ENCODE assay signal across 11 cellular contexts in genomic region chr16:31134625-31135534, GRCh38. TPM values are rescaled to one million over a fixed set of nuclear protein-coding genes. Genes with fewer than 3 reads are reported as not detected.
A peak's percentile ranks its signal among the peaks of the same experiment; 100 is the strongest.
DNase-seq lines count a peak whose midpoint lies in the region; ATAC-seq, FAIRE-seq and TF ChIP-seq lines count a peak whose summit lies in the region.
"Had no signal": no experiment of that assay in that cellular context is flagged by ENCODE, and none has a peak within 500 bp of the region (broad histone marks: within the 10 kb centered on the region; RNA-seq: fewer than 3 reads in every experiment).

No MANE protein-coding gene starts in this region.

- H3K9me1 ChIP-seq in keratinocyte (ENCODE audit: control insufficient read depth, extremely low read depth, insufficient read depth, low read length): peaks cover 7% of the 10 kb centered on the region

- H3K36me3 ChIP-seq in keratinocyte (ENCODE audit: control insufficient read depth in 2 of 2, extremely low read depth in 1 of 2, insufficient read depth in 2 of 2, low read length in 2 of 2): peaks cover 12 to 22% of the 10 kb centered on the region in 2 experiments
- peaks cover 33% of the 10 kb centered on the region for H3K36me3 ChIP-seq in thymus (ENCODE audit: control insufficient read depth, insufficient read depth)

- peaks cover 3% of the 10 kb centered on the region for H4K20me1 ChIP-seq in keratinocyte (ENCODE audit: control insufficient read depth, extremely low read depth, insufficient read depth, low read length)

- H3K79me2 ChIP-seq in keratinocyte (ENCODE audit: control insufficient read depth, insufficient read depth, low read length): peaks cover 29% of the 10 kb centered on the region

- H3K4me1 ChIP-seq in keratinocyte (ENCODE audit: control insufficient read depth, extremely low read depth, insufficient read depth, low read length) (peaks cover 67% of the 10 kb centered on the region), thymus (ENCODE audit: control insufficient read depth, insufficient read depth, low read length) (no peaks in the 10 kb centered on the region)

- no peak for ATAC-seq in GM19023 (IDR thresholded peaks at IDR 0.05; ENCODE audit: unreplicated experiment)
- ATAC-seq: natural killer cell treated with Interleukin-12 subunit alpha and Interleukin-12 subunit beta and Interleukin-15 and Interleukin-18, amount 100 ng/mL, for 72 hours; Panc1 had no signal

- H2AFZ ChIP-seq in keratinocyte (ENCODE audit: control insufficient read depth, low read length): peak overlapping the region; percentile 55

- H3K9me3 ChIP-seq in keratinocyte (ENCODE audit: control insufficient read depth, low read depth, low read length): no peaks in the 10 kb centered on the region
- H3K9me3 ChIP-seq in thymus (ENCODE audit: control insufficient read depth): no peaks in the 10 kb centered on the region

- H3K27me3 ChIP-seq in keratinocyte (ENCODE audit: control insufficient read depth, extremely low read depth, insufficient read depth, low read length) (no peaks in the 10 kb centered on the region), thymus (ENCODE audit: control insufficient read depth, insufficient read depth) (no peaks in the 10 kb centered on the region)

- dilution Hi-C loops in keratinocyte (cut with MboI; ENCODE audit: extremely low pct_ligation_motif_present, low sequenced_read_pairs): no loop called here

- FAIRE-seq in keratinocyte (lab: Jason Lieb, UNC): peak; percentile 77
- FAIRE-seq: A204.1 had no signal

- peak overlapping the region; percentile 95 for H3K9ac ChIP-seq in keratinocyte (ENCODE audit: control insufficient read depth, extremely low read depth, insufficient read depth, low read length)

- H3K4me3 ChIP-seq in keratinocyte (ENCODE audit: control insufficient read depth in 2 of 3, extremely low read depth in 1 of 3, insufficient read depth in 2 of 3, low read depth in 1 of 3, low read length in 3 of 3) (peak overlapping the region; percentile 69 to 94 (median 86)), thymus (ENCODE audit: low read length) (no peak overlapping the region)

- TF ChIP-seq CTCF in keratinocyte (optimal IDR thresholded peaks at IDR 0.05 in 1 of 3, IDR thresholded peaks at IDR 0.05 in 1 of 3, conservative IDR thresholded peaks at IDR 0.05 in 1 of 3; ENCODE audit: extremely low read depth in 1 of 3, insufficient read depth in 2 of 3, low read length in 3 of 3): peak in 1 of 3 experiments; percentile 22

- DNase-seq in DMS53 (lab: John Stamatoyannopoulos, UW) (peak; percentile 47), DMS53 treated with DMSO at 0.1 percent for 48 hours (lab: John Stamatoyannopoulos, UW; ENCODE audit: unreplicated experiment) (no peak), RPMI8226 (peak; percentile 72), keratinocyte (ENCODE audit: low read depth, low spot score) (no peak), HUDEP-2 (lab: John Stamatoyannopoulos, UW; ENCODE audit: unreplicated experiment in 76 of 76) (no peak), medulla oblongata (ENCODE audit: extremely low spot score) (no peak)

- peak overlapping the region; percentile 92 for H3K27ac ChIP-seq in keratinocyte (ENCODE audit: control insufficient read depth, insufficient read depth, low read length)
- H3K27ac ChIP-seq in thymus (ENCODE audit: low read depth): peak overlapping the region; percentile 15

- peak overlapping the region; percentile 85 for H3K4me2 ChIP-seq in keratinocyte (ENCODE audit: control insufficient read depth, extremely low read depth, insufficient read depth, low read depth, low read length)

- 90% methylated on average over 18 of the region's 18 CpGs for WGBS in thymus

RNA-seq across cellular contexts. Expression of gene PRSS8, which starts 0.6 kb away (rescaled TPM):
- polyA plus RNA-seq in keratinocyte (31.2 to 65.3 TPM (median 46.4 TPM) in 3 replicates), thymus (18.2 TPM)
- 98.4 TPM for polyA plus RNA-seq in keratinocyte (2011; ENCODE audit: low read depth)
- 29.2 and 43.2 TPM in 2 replicates for polyA plus RNA-seq in keratinocyte (2011; cell fraction: cytosol; rRNA removed)
- 130 and 172 TPM in 2 replicates for polyA plus RNA-seq in keratinocyte (2011; cell fraction: nucleus; rRNA removed)
- polyA plus RNA-seq in keratinocyte (2012; ENCODE audit: low replicate concordance): 48.9 and 381 TPM in 2 replicates
- 41.0 to 94.3 TPM (median 74.2 TPM) in 3 replicates for polyA minus RNA-seq in keratinocyte
- 89.6 TPM for polyA minus RNA-seq in keratinocyte (2011; cell fraction: cytosol; rRNA and poly(A)+ RNA removed)
- polyA minus RNA-seq in keratinocyte (2011; cell fraction: nucleus; rRNA and poly(A)+ RNA removed): 113 and 118 TPM in 2 replicates

RNA-seq across cellular contexts. Expression of gene PRSS36, which starts 15.0 kb away (rescaled TPM):
- polyA plus RNA-seq in keratinocyte (0.08 to 0.95 TPM (median 0.43 TPM) in 3 replicates), thymus (4.3 TPM)
- polyA plus RNA-seq in keratinocyte (2011; ENCODE audit: low read depth): not detected
- polyA plus RNA-seq in keratinocyte (2011; cell fraction: cytosol; rRNA removed): 0.21 and 0.42 TPM in 2 replicates
- polyA plus RNA-seq in keratinocyte (2011; cell fraction: nucleus; rRNA removed): 0.28 and 0.39 TPM in 2 replicates
- 0.31 and 3.0 TPM in 2 replicates for polyA plus RNA-seq in keratinocyte (2012; ENCODE audit: low replicate concordance)
- polyA minus RNA-seq in keratinocyte: 0.26 TPM in 1 of 3 replicates, not detected in the others
- 3.5 TPM for polyA minus RNA-seq in keratinocyte (2011; cell fraction: cytosol; rRNA and poly(A)+ RNA removed)
- not detected in 2 replicates for polyA minus RNA-seq in keratinocyte (2011; cell fraction: nucleus; rRNA and poly(A)+ RNA removed)

RNA-seq across cellular contexts. Expression of gene KAT8, which starts 17.4 kb away (rescaled TPM):
- polyA plus RNA-seq in keratinocyte (25.9 to 26.4 TPM (median 26.1 TPM) in 3 replicates), thymus (72.9 TPM)
- polyA plus RNA-seq in keratinocyte (2011; ENCODE audit: low read depth): 21.1 TPM
- 16.3 and 17.4 TPM in 2 replicates for polyA plus RNA-seq in keratinocyte (2011; cell fraction: cytosol; rRNA removed)
- polyA plus RNA-seq in keratinocyte (2011; cell fraction: nucleus; rRNA removed): 40.6 and 41.8 TPM in 2 replicates
- 20.1 and 28.2 TPM in 2 replicates for polyA plus RNA-seq in keratinocyte (2012; ENCODE audit: low replicate concordance)
- polyA minus RNA-seq in keratinocyte: 13.0 to 20.1 TPM (median 15.9 TPM) in 3 replicates
- polyA minus RNA-seq in keratinocyte (2011; cell fraction: cytosol; rRNA and poly(A)+ RNA removed): 17.3 TPM
- 9.5 and 13.0 TPM in 2 replicates for polyA minus RNA-seq in keratinocyte (2011; cell fraction: nucleus; rRNA and poly(A)+ RNA removed)

RNA-seq across cellular contexts. Expression of gene BCKDK, which starts 26.7 kb away (rescaled TPM):
- polyA plus RNA-seq in keratinocyte (17.2 to 35.7 TPM (median 19.9 TPM) in 3 replicates), thymus (16.7 TPM)
- polyA plus RNA-seq in keratinocyte (2011; ENCODE audit: low read depth): 6.6 TPM
- polyA plus RNA-seq in keratinocyte (2011; cell fraction: cytosol; rRNA removed): 20.0 and 36.7 TPM in 2 replicates
- 16.4 and 20.7 TPM in 2 replicates for polyA plus RNA-seq in keratinocyte (2011; cell fraction: nucleus; rRNA removed)
- 30.4 and 38.5 TPM in 2 replicates for polyA plus RNA-seq in keratinocyte (2012; ENCODE audit: low replicate concordance)
- polyA minus RNA-seq in keratinocyte: 15.3 to 56.4 TPM (median 16.2 TPM) in 3 replicates
- polyA minus RNA-seq in keratinocyte (2011; cell fraction: cytosol; rRNA and poly(A)+ RNA removed): 32.4 TPM
- polyA minus RNA-seq in keratinocyte (2011; cell fraction: nucleus; rRNA and poly(A)+ RNA removed): 7.4 and 9.0 TPM in 2 replicates

RNA-seq across cellular contexts. Expression of gene VKORC1, which starts 40.3 kb away (rescaled TPM):
- polyA plus RNA-seq in keratinocyte (73.6 to 118 TPM (median 96.1 TPM) in 3 replicates), thymus (48.7 TPM)
- 4.4 TPM for polyA plus RNA-seq in keratinocyte (2011; ENCODE audit: low read depth)
- 92.3 and 99.5 TPM in 2 replicates for polyA plus RNA-seq in keratinocyte (2011; cell fraction: cytosol; rRNA removed)
- polyA plus RNA-seq in keratinocyte (2011; cell fraction: nucleus; rRNA removed): 65.3 and 73.1 TPM in 2 replicates
- polyA plus RNA-seq in keratinocyte (2012; ENCODE audit: low replicate concordance): 66.2 and 66.8 TPM in 2 replicates
- 70.2 to 111 TPM (median 76.4 TPM) in 3 replicates for polyA minus RNA-seq in keratinocyte
- 56.4 TPM for polyA minus RNA-seq in keratinocyte (2011; cell fraction: cytosol; rRNA and poly(A)+ RNA removed)
- polyA minus RNA-seq in keratinocyte (2011; cell fraction: nucleus; rRNA and poly(A)+ RNA removed): 16.5 and 21.4 TPM in 2 replicates

Comparison
In these comparisons a context has a peak if more than half of its experiments do, and no peak if none do; other contexts are left out.
1. DNase-seq: peak in DMS53 (single experiment) and RPMI8226 (single experiment); none in DMS53 treated with DMSO at 0.1 percent for 48 hours (single experiment), keratinocyte (single experiment), HUDEP-2 (0 of 76) and medulla oblongata (single experiment).